In the genomic region with DNA sequence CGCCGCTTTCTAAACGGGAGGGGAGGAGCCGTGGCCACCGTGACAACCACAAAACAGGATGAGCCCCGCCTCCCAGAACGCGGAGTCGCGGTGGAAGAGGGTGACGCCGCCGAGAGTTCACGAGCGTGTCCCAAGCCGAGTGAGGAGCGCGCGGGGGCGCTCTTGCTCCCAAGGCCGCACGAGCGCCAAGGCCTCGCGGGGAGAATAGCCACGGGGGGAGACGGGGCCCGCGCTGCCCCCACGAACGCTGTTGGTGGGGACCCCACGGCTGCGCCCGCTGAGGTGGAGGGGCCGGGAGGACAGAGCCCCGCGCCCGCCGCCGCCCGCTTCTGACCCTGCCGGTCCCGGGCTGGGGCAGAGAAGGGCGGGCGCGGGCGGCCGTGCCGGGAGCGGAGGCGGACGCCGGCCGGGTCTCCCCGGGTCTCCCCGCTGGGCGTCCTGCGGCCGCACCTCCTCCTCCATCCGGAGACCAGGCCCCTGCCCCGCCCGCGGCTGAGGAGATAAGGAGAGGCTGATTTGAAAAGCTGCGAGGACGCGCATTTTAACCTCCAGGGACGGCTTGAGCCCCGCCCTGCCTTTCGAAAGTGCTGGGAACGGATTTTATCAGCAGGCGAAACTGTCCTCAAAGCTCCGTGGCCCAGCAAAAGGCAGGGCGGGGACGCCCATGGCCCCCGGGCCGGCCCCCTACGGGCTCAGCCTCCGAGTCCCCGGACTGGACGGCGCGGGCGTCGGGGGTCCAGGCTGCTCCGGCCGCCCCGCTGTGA, we compare ENCODE assay signal across 8 cellular contexts. TPM values are rescaled to one million over a fixed set of nuclear protein-coding genes. Genes with fewer than 3 reads are reported as not detected.
DNase-seq lines count a peak whose midpoint lies in the region; ATAC-seq and TF ChIP-seq lines count a peak whose summit lies in the region.

No MANE protein-coding gene starts in this region.

- peak overlapping the region; percentile 82 for H3K4me3 ChIP-seq in SK-N-MC
- peak overlapping the region; percentile 44; the same call in 1 of the 2 replicates for H3K4me3 ChIP-seq in iPS DF 6.9 (ENCODE audit: low read length)
- peak overlapping the region; percentile 39 to 67 (median 54) for H3K4me3 ChIP-seq in gastrocnemius medialis

- H3K4me3 Mint-ChIP-seq in activated CD8-positive, alpha-beta memory T cell treated with anti-CD3 and anti-CD28 coated beads, Interleukin-2, amount 10 ng/mL, durations not matched to agents 7 days and 5 days = no peak overlapping the region

- H3K4me1 ChIP-seq in iPS DF 6.9 (ENCODE audit: control insufficient read depth, insufficient read depth, low read length) (peaks cover 3% of the 10 kb centered on the region; the same call in 1 of the 2 replicates), gastrocnemius medialis (peaks cover 0 to 4% of the 10 kb centered on the region in 2 donors)

- H3K36me3 Mint-ChIP-seq in activated CD8-positive, alpha-beta memory T cell treated with anti-CD3 and anti-CD28 coated beads, Interleukin-2, amount 10 ng/mL, durations not matched to agents 7 days and 5 days = no peaks in the 10 kb centered on the region

- H3K27me3 Mint-ChIP-seq in activated CD8-positive, alpha-beta memory T cell treated with anti-CD3 and anti-CD28 coated beads, Interleukin-2, amount 10 ng/mL, durations not matched to agents 7 days and 5 days = peaks cover 65% of the 10 kb centered on the region

- H3K27ac Mint-ChIP-seq in activated CD8-positive, alpha-beta memory T cell treated with anti-CD3 and anti-CD28 coated beads, Interleukin-2, amount 10 ng/mL, durations not matched to agents 7 days and 5 days = no peak overlapping the region

- in situ Hi-C loops in gastrocnemius medialis (cut with MboI; ENCODE audit: low sequenced_read_pairs in 4 of 4) = loop anchor here in 1 of 4 donors (25.0 kb wide), 1 partner anchor 133 kb away; no protein-coding TSS in a partner anchor
- in situ Hi-C loops in G401 (cut with HindIII; ENCODE audit: low sequenced_read_pairs) = no loop called here

- TF ChIP-seq CTCF in gastrocnemius medialis (IDR thresholded peaks at IDR 0.05 in 4 of 5, conservative IDR thresholded peaks at IDR 0.05 in 1 of 5) = peak in 3 of 5 experiments; percentile 15 to 36 (median 20)

- CTCF ChIA-PET in activated CD8-positive, alpha-beta memory T cell treated with anti-CD3 and anti-CD28 coated beads, Interleukin-2, amount 10 ng/mL, durations not matched to agents 7 days and 5 days (lab: Charles Lee) = interaction anchor here (1.0 to 2.4 kb wide), 2 partner anchors 9 to 136 kb away, joined by 4 to 10 read pairs; no protein-coding TSS in a partner anchor

- WGBS in iPS DF 6.9 (ENCODE audit: insufficient coverage, insufficient read length) = no CpG with 5 or more reads among the region's 87 CpGs

- DNase-seq in activated CD8-positive, alpha-beta memory T cell treated with anti-CD3 and anti-CD28 coated beads, Interleukin-2, amount 10 ng/mL, durations not matched to agents 7 days and 5 days = peak; percentile 50
- DNase-seq in activated CD8-positive, alpha-beta memory T cell treated with anti-CD3 and anti-CD28 coated beads for 24 hours = no peak
- DNase-seq in SK-N-MC (ENCODE audit: low read depth, low spot score) = no peak
- DNase-seq in astrocyte of the hippocampus (ENCODE audit: low read depth, low spot score) = peak; percentile 71
- no peak for DNase-seq in iPS DF 6.9 (ENCODE audit: low read depth, low spot score)
- DNase-seq in gastrocnemius medialis = peak; percentile 26 to 45
- DNase-seq in glomerular visceral epithelial cell (ENCODE audit: extremely low spot score) = no peak
- no peak for DNase-seq in G401 (ENCODE audit: low spot score)

- H3K27me3 ChIP-seq in iPS DF 6.9 (ENCODE audit: control insufficient read depth, insufficient read depth, low read length) (peaks cover 30% of the 10 kb centered on the region; the same call in 1 of the 2 replicates), gastrocnemius medialis (peaks cover 17 to 37% (median 34%) of the 10 kb centered on the region in 3 donors)

- H3K27ac ChIP-seq in SK-N-MC = no peak overlapping the region
- no peak overlapping the region for H3K27ac ChIP-seq in iPS DF 6.9 (ENCODE audit: low read length)
- H3K27ac ChIP-seq in gastrocnemius medialis = peak overlapping the region; percentile 52 to 64 (median 58)

- H3K9me3 ChIP-seq in SK-N-MC (ENCODE audit: low read depth, low read length) (no peaks in the 10 kb centered on the region), iPS DF 6.9 (ENCODE audit: control insufficient read depth, insufficient read depth, low read length) (no peaks in the 10 kb centered on the region), gastrocnemius medialis (no peaks in the 10 kb centered on the region)

- peaks cover 18% of the 10 kb centered on the region for H3K4me1 Mint-ChIP-seq in activated CD8-positive, alpha-beta memory T cell treated with anti-CD3 and anti-CD28 coated beads, Interleukin-2, amount 10 ng/mL, durations not matched to agents 7 days and 5 days

- TF ChIP-seq POLR2A in gastrocnemius medialis (IDR thresholded peaks at IDR 0.05) = no peak

- H3K9ac ChIP-seq in SK-N-MC (ENCODE audit: insufficient read length) = peak overlapping the region; percentile 79

- intact Hi-C loops in gastrocnemius medialis (cut with DNase I; ENCODE audit: low total_unique reads) = loop anchor here (2.0 kb wide), 1 partner anchor 136 kb away; no protein-coding TSS in a partner anchor

- no peaks in the 10 kb centered on the region for H3K36me3 ChIP-seq in SK-N-MC (ENCODE audit: insufficient read depth, low read length)
- H3K36me3 ChIP-seq in iPS DF 6.9 (ENCODE audit: control insufficient read depth, insufficient read depth, low read length) = no peaks in the 10 kb centered on the region; the same call in 1 of the 2 replicates
- H3K36me3 ChIP-seq in gastrocnemius medialis = no peaks in the 10 kb centered on the region

- peak; percentile 50 for ATAC-seq in activated CD8-positive, alpha-beta memory T cell treated with anti-CD3 and anti-CD28 coated beads, Interleukin-2, amount 10 ng/mL, durations not matched to agents 7 days and 5 days
- peak; percentile 48 to 67 for ATAC-seq in gastrocnemius medialis

- H3K9me3 Mint-ChIP-seq in activated CD8-positive, alpha-beta memory T cell treated with anti-CD3 and anti-CD28 coated beads, Interleukin-2, amount 10 ng/mL, durations not matched to agents 7 days and 5 days (ENCODE audit: low read depth) = no peaks in the 10 kb centered on the region

RNA-seq across cellular contexts. Expression of a gene that starts 3.8 kb away (rescaled TPM):
- total RNA-seq in activated CD8-positive, alpha-beta memory T cell treated with anti-CD3 and anti-CD28 coated beads, Interleukin-2, amount 10 ng/mL, durations not matched to agents 7 days and 5 days = 1 to 10 TPM; 4.2 to 6.5 TPM
- not detected for total RNA-seq in gastrocnemius medialis
- total RNA-seq in G401 (2014; rRNA removed; shearing (Covaris generic)) = 2.1 and 6.0 TPM in 2 replicates

Comparison
In these comparisons a context has a peak if more than half of its experiments do, and no peak if none do; other contexts are left out.
1. DNase-seq: peak in activated CD8-positive, alpha-beta memory T cell treated with anti-CD3 and anti-CD28 coated beads, Interleukin-2, amount 10 ng/mL, durations not matched to agents 7 days and 5 days (single experiment), astrocyte of the hippocampus (single experiment) and gastrocnemius medialis (2 of 2); none in activated CD8-positive, alpha-beta memory T cell treated with anti-CD3 and anti-CD28 coated beads for 24 hours (single experiment), SK-N-MC (single experiment), iPS DF 6.9 (single experiment), glomerular visceral epithelial cell (single experiment) and G401 (single experiment).
2. H3K27ac ChIP-seq: peak in gastrocnemius medialis (4 of 4); none in SK-N-MC (single experiment) and iPS DF 6.9 (single experiment).
3. Peak in every context shown above with its lines, with median percentiles within 50 percentile points of each other: H3K4me3 ChIP-seq.